31 cellular contexts compared by ENCODE assay signal in genomic region chr2:35292269-35292668, GRCh38.
"Had no signal": no experiment of that assay in that cellular context is flagged by ENCODE, and none has a peak within 500 bp of the region (broad histone marks: within the 10 kb centered on the region; RNA-seq: fewer than 3 reads in every experiment).

No MANE protein-coding gene starts in this region.

- H3K9me3 ChIP-seq: adrenal gland, body of pancreas had no signal

- H3K36me3 Mint-ChIP-seq: activated CD4-positive, alpha-beta memory T cell treated with anti-CD3 and anti-CD28 coated beads for 36 hours; activated naive CD4-positive, alpha-beta T cell treated with anti-CD3 and anti-CD28 coated beads, Interleukin-2, amount 50 U/mL, for 72 hours had no signal

- DNase-seq: activated B cell treated with CpG ODN at 0.5 μM for 24 hours; activated CD4-positive, alpha-beta memory T cell treated with anti-CD3 and anti-CD28 coated beads for 36 hours; activated CD4-positive, alpha-beta T cell treated with anti-CD3 and anti-CD28 coated beads for 4 hours; activated CD4-positive, alpha-beta T cell treated with anti-CD3 and anti-CD28 coated beads, Interleukin-2, amount 50 U/mL, for 1 hour; activated CD4-positive, CD25-positive, alpha-beta regulatory T cell treated with anti-CD3 and anti-CD28 coated beads, Interleukin-2, amount 50 U/mL, for 72 hours; activated CD8-positive, alpha-beta memory T cell treated with anti-CD3 and anti-CD28 coated beads, Interleukin-2, amount 50 U/mL, for 4 hours; activated gamma-delta T cell treated with Interleukin-2 at 50 U/mL for 16 hours; activated naive CD4-positive, alpha-beta T cell treated with anti-CD3 and anti-CD28 coated beads for 36 hours; activated T-cell treated with anti-CD3 and anti-CD28 coated beads for 4 hours; activated T-cell treated with anti-CD3 and anti-CD28 coated beads, Interleukin-2, amount 50 U/mL, for 4 hours; adrenal gland; body of pancreas; caudate nucleus; NCI-H1105; NCI-H1417 treated with DMSO at 0.1 percent for 48 hours; NCI-H1694 treated with DMSO at 0.1 percent for 48 hours; NCI-H2029; NCI-H2171 treated with DMSO at 0.1 percent for 48 hours; NCI-H2227 treated with DMSO at 0.1 percent for 48 hours; NCI-H446; NCI-H524; Right ventricle myocardium superior; SW 1271; T-helper 1 cell; T-helper 2 cell; T-helper 9 cell had no signal

- H3K36me3 ChIP-seq: adrenal gland, breast epithelium had no signal

- H3K27ac ChIP-seq: adrenal gland, body of pancreas, breast epithelium, VCaP had no signal

- H3K27me3 Mint-ChIP-seq: activated B cell treated with CpG ODN at 0.5 μM for 24 hours; activated CD4-positive, alpha-beta memory T cell treated with anti-CD3 and anti-CD28 coated beads for 36 hours had no signal

- H3K27ac Mint-ChIP-seq: activated B cell treated with CpG ODN at 0.5 μM for 24 hours; activated CD4-positive, alpha-beta memory T cell treated with anti-CD3 and anti-CD28 coated beads for 36 hours; activated naive CD4-positive, alpha-beta T cell treated with anti-CD3 and anti-CD28 coated beads for 36 hours; activated naive CD4-positive, alpha-beta T cell treated with anti-CD3 and anti-CD28 coated beads, Interleukin-2, amount 50 U/mL, for 72 hours; activated T-helper 1 cell treated with anti-CD3 and anti-CD28 coated beads, Interleukin-12 subunit alpha, Interleukin-12 subunit beta, Interleukin-2, Interleukin-4 antibody, amounts not matched to agents 30 ng/mL and 10 ng/mL and 1 ng/mL, durations not matched to agents 14 hours and 24 hours and 36 hours had no signal

- H3K4me1 Mint-ChIP-seq: activated B cell treated with CpG ODN at 0.5 μM for 24 hours had no signal

- H3K4me3 ChIP-seq: adrenal gland, body of pancreas, breast epithelium, K562 had no signal

- H3K4me3 Mint-ChIP-seq: activated B cell treated with CpG ODN at 0.5 μM for 24 hours; activated CD4-positive, alpha-beta memory T cell treated with anti-CD3 and anti-CD28 coated beads for 36 hours; activated naive CD4-positive, alpha-beta T cell treated with anti-CD3 and anti-CD28 coated beads for 36 hours; activated T-cell treated with anti-CD3 and anti-CD28 coated beads, Interleukin-2, amount 50 U/mL, for 4 hours; activated T-helper 1 cell treated with anti-CD3 and anti-CD28 coated beads, Interleukin-12 subunit alpha, Interleukin-12 subunit beta, Interleukin-2, Interleukin-4 antibody, amounts not matched to agents 30 ng/mL and 10 ng/mL and 1 ng/mL, durations not matched to agents 14 hours and 24 hours and 36 hours had no signal

- H3K4me1 ChIP-seq: adrenal gland, body of pancreas, breast epithelium had no signal

- ATAC-seq: activated naive CD4-positive, alpha-beta T cell treated with anti-CD3 and anti-CD28 coated beads, Interleukin-2, amount 50 U/mL, for 72 hours; activated T-cell treated with anti-CD3 and anti-CD28 coated beads, Interleukin-2, amount 50 U/mL, for 4 hours; body of pancreas; K562 had no signal

- H3K27me3 ChIP-seq: adrenal gland, body of pancreas, breast epithelium had no signal
